ENCODE assay signal across 23 cellular contexts in genomic region chr3:131645638-131646037, GRCh38.
"Had no signal": no experiment of that assay in that cellular context is flagged by ENCODE, and none has a peak within 500 bp of the region (broad histone marks: within the 10 kb centered on the region; RNA-seq: fewer than 3 reads in every experiment).

No MANE protein-coding gene starts in this region.

- H3K9ac ChIP-seq: neural progenitor cell had no signal

- H3K4me3 ChIP-seq: breast epithelium, heart right ventricle, left lung, lower lobe of right lung, neural progenitor cell, right lobe of liver, tibial nerve had no signal

- H3K4me3 Mint-ChIP-seq: activated B cell treated with CpG ODN at 0.5 μM for 24 hours; activated T-cell treated with anti-CD3 and anti-CD28 coated beads, Interleukin-2, amount 50 U/mL, for 72 hours; dendritic cell treated with granulocyte-macrophage colony-stimulating factor and Interleukin-4, amounts not matched to agents 40 ng/mL and 50 ng/mL, for 4 days; endodermal cell; natural killer cell; neural progenitor cell; T-helper 2 cell treated with Interferon-gamma antibody and Interleukin-4, amounts not matched to agents 5 μg/mL and 100 μg/mL, for 36 hours had no signal

- H3K4me1 Mint-ChIP-seq: activated B cell treated with CpG ODN at 0.5 μM for 24 hours, natural killer cell had no signal

- H3K27ac Mint-ChIP-seq: activated B cell treated with CpG ODN at 0.5 μM for 24 hours; activated naive CD4-positive, alpha-beta T cell treated with anti-CD3 and anti-CD28 coated beads, Interleukin-2, amount 50 U/mL, for 72 hours; activated T-cell treated with anti-CD3 and anti-CD28 coated beads, Interleukin-2, amount 50 U/mL, for 72 hours; dendritic cell treated with granulocyte-macrophage colony-stimulating factor and Interleukin-4, amounts not matched to agents 40 ng/mL and 50 ng/mL, for 4 days; endodermal cell; natural killer cell; neural progenitor cell; T-helper 2 cell treated with Interferon-gamma antibody and Interleukin-4, amounts not matched to agents 5 μg/mL and 100 μg/mL, for 36 hours had no signal

- DNase-seq: activated B cell treated with CpG ODN at 0.5 μM for 24 hours; activated naive CD4-positive, alpha-beta T cell; activated T-cell treated with anti-CD3 and anti-CD28 coated beads for 4 hours; activated T-cell treated with anti-CD3 and anti-CD28 coated beads, Interleukin-2, amount 50 U/mL, for 72 hours; central memory CD4-positive, alpha-beta T cell; endodermal cell; foreskin fibroblast; heart right ventricle; left lung; lower lobe of right lung; mesendoderm; natural killer cell; posterior cingulate gyrus; right lobe of liver; stimulated activated CD4-positive, alpha-beta T cell treated with anti-CD3 and anti-CD28 coated beads, Interleukin-2, amount 100 ng/mL, for 48 hours; stimulated activated naive CD4-positive, alpha-beta T cell treated with Interleukin-2 at 50 U/mL for 16 hours had no signal

- H3K4me2 ChIP-seq: neural progenitor cell had no signal

- H3K9me3 ChIP-seq: breast epithelium, heart right ventricle, left lung, lower lobe of right lung, right lobe of liver, tibial nerve had no signal

- H3K27ac ChIP-seq: breast epithelium, heart right ventricle, left lung, lower lobe of right lung, neural progenitor cell, right lobe of liver, tibial nerve had no signal

- H2AFZ ChIP-seq: neural progenitor cell had no signal

- H3K27me3 Mint-ChIP-seq: dendritic cell treated with granulocyte-macrophage colony-stimulating factor and Interleukin-4, amounts not matched to agents 40 ng/mL and 50 ng/mL, for 4 days had no signal

- H3K4me1 ChIP-seq: breast epithelium, heart right ventricle, left lung, lower lobe of right lung, right lobe of liver, tibial nerve had no signal

- H3K36me3 ChIP-seq: breast epithelium, heart right ventricle, left lung, lower lobe of right lung, neural progenitor cell, right lobe of liver, tibial nerve had no signal

- H3K27me3 ChIP-seq: breast epithelium, heart right ventricle, left lung, neural progenitor cell, right lobe of liver, tibial nerve had no signal

- H3K9me3 Mint-ChIP-seq: activated B cell treated with CpG ODN at 0.5 μM for 24 hours; activated naive CD4-positive, alpha-beta T cell treated with anti-CD3 and anti-CD28 coated beads, Interleukin-2, amount 50 U/mL, for 72 hours; activated T-cell treated with anti-CD3 and anti-CD28 coated beads, Interleukin-2, amount 50 U/mL, for 72 hours; dendritic cell treated with granulocyte-macrophage colony-stimulating factor and Interleukin-4, amounts not matched to agents 40 ng/mL and 50 ng/mL, for 4 days; endodermal cell; natural killer cell; neural progenitor cell; T-helper 2 cell treated with Interferon-gamma antibody and Interleukin-4, amounts not matched to agents 5 μg/mL and 100 μg/mL, for 36 hours had no signal

- ATAC-seq: activated naive CD4-positive, alpha-beta T cell treated with anti-CD3 and anti-CD28 coated beads, Interleukin-2, amount 50 U/mL, for 72 hours; activated T-cell treated with anti-CD3 and anti-CD28 coated beads, Interleukin-2, amount 50 U/mL, for 72 hours; esophagus mucosa; heart right ventricle; left lung; lower lobe of right lung; natural killer cell; right lobe of liver had no signal

- H3K36me3 Mint-ChIP-seq: activated naive CD4-positive, alpha-beta T cell treated with anti-CD3 and anti-CD28 coated beads, Interleukin-2, amount 50 U/mL, for 72 hours; natural killer cell; neural progenitor cell had no signal
